9 cellular contexts compared by ENCODE assay signal in genomic region chr9:133533878-133534277, GRCh38. TPM values are rescaled to one million over a fixed set of nuclear protein-coding genes. Genes with fewer than 3 reads are reported as not detected.
DNase-seq lines count a peak whose midpoint lies in the region; ATAC-seq and TF ChIP-seq lines count a peak whose summit lies in the region.
"Had no signal": no experiment of that assay in that cellular context is flagged by ENCODE, and none has a peak within 500 bp of the region (broad histone marks: within the 10 kb centered on the region; RNA-seq: fewer than 3 reads in every experiment).

No MANE protein-coding gene starts in this region.

- no peak for TF ChIP-seq CTCF in fibroblast of the aortic adventitia (IDR thresholded peaks at IDR 0.05; ENCODE audit: insufficient read depth, low read length)
- no peak for TF ChIP-seq CTCF in nephron (IDR thresholded peaks at IDR 0.05; ENCODE audit: unreplicated experiment in 3 of 3)

- H3K79me2 ChIP-seq in ACC112 (ENCODE audit: control insufficient read depth, insufficient read depth, low read length, unreplicated experiment), result no peaks in the 10 kb centered on the region

- peak overlapping the region; percentile 53 for H2AFZ ChIP-seq in ACC112 (ENCODE audit: low read length, unreplicated experiment)

- peaks cover 5% of the 10 kb centered on the region for H3K4me1 ChIP-seq in ACC112 (ENCODE audit: control insufficient read depth, insufficient read depth, low read length, unreplicated experiment)

- H3K27me3 ChIP-seq in ACC112 (ENCODE audit: insufficient read depth, low read length), result peaks cover 29% of the 10 kb centered on the region

- peaks cover 28% of the 10 kb centered on the region for H3K27me3 Mint-ChIP-seq in nephron (ENCODE audit: low read depth)

- H3K4me3 Mint-ChIP-seq in nephron, result peak overlapping the region in 2 of 3 experiments; percentile 48 to 53
- H3K4me3 Mint-ChIP-seq: CD4-positive, alpha-beta memory T cell had no signal

- no peak for ATAC-seq in GM18517 (IDR thresholded peaks at IDR 0.05; ENCODE audit: unreplicated experiment)

- DNase-seq in NCI-H524 treated with DMSO at 0.1 percent for 48 hours (lab: John Stamatoyannopoulos, UW), result peak; percentile 35
- peak; percentile 22 for DNase-seq in fibroblast of the aortic adventitia (ENCODE audit: low read depth)
- no peak for DNase-seq in AML-193 (lab: John Stamatoyannopoulos, UW)
- DNase-seq in superior temporal gyrus (ENCODE audit: extremely low spot score), result no peak
- no peak for DNase-seq in NK-92 treated with Interleukin-12 subunit alpha and Interleukin-12 subunit beta, amount 100 ng/mL, for 24 hours (lab: John Stamatoyannopoulos, UW)

- H3K36me3 Mint-ChIP-seq in nephron (ENCODE audit: low read depth), result no peaks in the 10 kb centered on the region
- H3K36me3 Mint-ChIP-seq: CD4-positive, alpha-beta memory T cell had no signal

- no peak overlapping the region for H3K4me3 ChIP-seq in ACC112 (ENCODE audit: low read depth, low read length)
- no peak overlapping the region for H3K4me3 ChIP-seq in fibroblast of the aortic adventitia (ENCODE audit: low read depth, low read length)

- peaks cover 58% of the 10 kb centered on the region for H3K4me1 Mint-ChIP-seq in nephron

- no peaks in the 10 kb centered on the region for H3K36me3 ChIP-seq in ACC112 (ENCODE audit: insufficient read depth, low read length)

- H3K9me3 Mint-ChIP-seq in nephron, result no peaks in the 10 kb centered on the region
- H3K9me3 Mint-ChIP-seq: CD4-positive, alpha-beta memory T cell had no signal

- H3K27ac Mint-ChIP-seq in nephron, result peak overlapping the region in 1 of 3 experiments; percentile 79

- no peak overlapping the region for H3K27ac ChIP-seq in ACC112 (ENCODE audit: low read depth, low read length)

RNA-seq across cellular contexts. Expression of gene ADAMTSL2, which starts 0.6 kb away (rescaled TPM):
- total RNA-seq in fibroblast of the aortic adventitia (ENCODE audit: low replicate concordance), result 0.16 TPM in 1 of 2 replicates, not detected in the other

RNA-seq across cellular contexts. Expression of gene MYMK, which starts 9.1 kb away (rescaled TPM):
- not detected in 2 replicates for total RNA-seq in fibroblast of the aortic adventitia (ENCODE audit: low replicate concordance)
- total RNA-seq: CD4-positive, alpha-beta memory T cell had no signal

RNA-seq across cellular contexts. Expression of gene SLC2A6, which starts 55.0 kb away (rescaled TPM):
- total RNA-seq in fibroblast of the aortic adventitia (ENCODE audit: low replicate concordance), result 0.74 and 7.3 TPM in 2 replicates

Comparison
In these comparisons a context has a peak if more than half of its experiments do, and no peak if none do; other contexts are left out.
1. DNase-seq: peak in NCI-H524 treated with DMSO at 0.1 percent for 48 hours (single experiment) and fibroblast of the aortic adventitia (single experiment); none in AML-193 (0 of 2), superior temporal gyrus (single experiment) and NK-92 treated with Interleukin-12 subunit alpha and Interleukin-12 subunit beta, amount 100 ng/mL, for 24 hours (single experiment).